In genomic region chr7:11120675-11121220, GRCh38 we compare ENCODE assay signal across 16 cellular contexts.
DNase-seq lines count a peak whose midpoint lies in the region; ATAC-seq and TF ChIP-seq lines count a peak whose summit lies in the region.
"Had no signal": no experiment of that assay in that cellular context is flagged by ENCODE, and none has a peak within 500 bp of the region (broad histone marks: within the 10 kb centered on the region; RNA-seq: fewer than 3 reads in every experiment).

No MANE protein-coding gene starts in this region.

- no peaks in the 10 kb centered on the region for H3K4me1 ChIP-seq in upper lobe of right lung
- H3K4me1 ChIP-seq: neural progenitor cell, Peyer's patch had no signal

- no peak for TF ChIP-seq CTCF in GM10266 (IDR thresholded peaks at IDR 0.05; ENCODE audit: control insufficient read depth, insufficient read depth, low read depth, missing control alignments)
- TF ChIP-seq CTCF in upper lobe of right lung (IDR thresholded peaks at IDR 0.05): no peak

- H3K36me3 ChIP-seq in SK-N-MC (ENCODE audit: insufficient read depth, low read length): peaks cover 23% of the 10 kb centered on the region
- no peaks in the 10 kb centered on the region for H3K36me3 ChIP-seq in upper lobe of right lung
- H3K36me3 ChIP-seq: neural progenitor cell had no signal

- H3K4me3 ChIP-seq in SK-N-MC (no peak overlapping the region), upper lobe of right lung (no peak overlapping the region)
- H3K4me3 ChIP-seq: GM23338, neural progenitor cell, Peyer's patch had no signal

- no peaks in the 10 kb centered on the region for H3K27me3 ChIP-seq in upper lobe of right lung
- H3K27me3 ChIP-seq: neural progenitor cell, Peyer's patch had no signal

- H3K27ac ChIP-seq in SK-N-MC (peak overlapping the region; percentile 39; the same call in 1 of the 2 replicates), upper lobe of right lung (no peak overlapping the region)
- H3K27ac ChIP-seq: C4-2B, neural progenitor cell, Peyer's patch had no signal

- H3K9ac ChIP-seq in SK-N-MC (ENCODE audit: insufficient read length): no peak overlapping the region
- H3K9ac ChIP-seq: neural progenitor cell had no signal

- no peaks in the 10 kb centered on the region for H3K9me3 ChIP-seq in SK-N-MC (ENCODE audit: low read depth, low read length)
- H3K9me3 ChIP-seq in upper lobe of right lung: no peaks in the 10 kb centered on the region
- H3K9me3 ChIP-seq: Peyer's patch had no signal

- intact Hi-C loops in upper lobe of right lung (cut with DNase I): no loop called here

- ATAC-seq in GM18517 (IDR thresholded peaks at IDR 0.05; ENCODE audit: unreplicated experiment) (peak; percentile 28), GM19455 (IDR thresholded peaks at IDR 0.05; ENCODE audit: unreplicated experiment) (peak; percentile 48), HG02938 (IDR thresholded peaks at IDR 0.05; ENCODE audit: unreplicated experiment) (peak; percentile 35), upper lobe of right lung (no peak)
- ATAC-seq: GM23338 had no signal

- DNase-seq in SK-N-MC (ENCODE audit: low read depth, low spot score) (no peak), NCI-H1105 treated with DMSO at 0.1 percent for 48 hours (lab: John Stamatoyannopoulos, UW) (no peak), DMS53 (lab: John Stamatoyannopoulos, UW) (no peak), GM10266 (ENCODE audit: extremely low spot score) (no peak), upper lobe of right lung (no peak)
- DNase-seq: activated naive CD4-positive, alpha-beta T cell; effector CD8-positive, alpha-beta T cell; NCI-H1930; NCI-H526 treated with DMSO at 0.1 percent for 48 hours; Peyer's patch had no signal
